In the genomic region with DNA sequence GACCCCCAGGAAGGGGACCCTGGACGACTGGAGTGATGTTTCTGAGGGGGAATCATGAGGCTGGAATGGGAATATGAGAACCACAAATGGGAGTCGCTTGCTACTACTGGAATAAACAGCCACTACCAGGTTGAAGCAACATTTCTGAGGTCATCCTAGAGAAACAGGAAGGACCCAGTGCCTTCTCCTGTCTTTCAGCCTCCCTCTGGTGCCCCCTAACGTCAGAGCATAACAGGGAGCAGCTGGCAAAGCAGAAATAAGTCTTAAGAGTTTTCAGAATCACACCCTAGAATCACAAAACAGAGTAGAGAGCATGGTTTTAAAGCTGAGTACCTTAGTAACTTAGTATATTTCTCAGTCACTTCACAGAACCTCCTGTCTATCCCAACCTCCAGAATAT, we compare ENCODE assay signal across 9 cellular contexts.
DNase-seq lines count a peak whose midpoint lies in the region; ATAC-seq, FAIRE-seq and TF ChIP-seq lines count a peak whose summit lies in the region.
"Had no signal": no experiment of that assay in that cellular context is flagged by ENCODE, and none has a peak within 500 bp of the region (broad histone marks: within the 10 kb centered on the region; RNA-seq: fewer than 3 reads in every experiment).

No MANE protein-coding gene starts in this region.

- no peak overlapping the region for H3K4me2 ChIP-seq in HepG2 (ENCODE audit: low read depth, low read length)
- H3K4me2 ChIP-seq: BLaER1 treated with 17β-estradiol and CSF1 and Interleukin-3, amounts not matched to agents 10 nM and 100 nM had no signal

- TF ChIP-seq CTCF in VCaP (conservative IDR thresholded peaks at IDR 0.05) (peak; percentile 70), HepG2 (CRISPR knock-in tag; IDR thresholded peaks at IDR 0.05) (peak; percentile 53), natural killer cell (IDR thresholded peaks at IDR 0.05) (no peak)

- H3K36me3 ChIP-seq in HepG2 (replicated peaks in 1 of 2; ENCODE audit: control insufficient read depth in 1 of 2, insufficient read depth in 2 of 2, low read length in 2 of 2): no peaks in the 10 kb centered on the region
- H3K36me3 ChIP-seq: BLaER1 treated with 17β-estradiol and CSF1 and Interleukin-3, amounts not matched to agents 10 nM and 100 nM had no signal

- no peaks in the 10 kb centered on the region for H3K9me3 ChIP-seq in HepG2 (ENCODE audit: low read length)
- H3K9me3 ChIP-seq: BLaER1 treated with 17β-estradiol and CSF1 and Interleukin-3, amounts not matched to agents 10 nM and 100 nM had no signal

- H4K20me1 ChIP-seq in HepG2 (ENCODE audit: insufficient read depth, low read length): no peaks in the 10 kb centered on the region
- H4K20me1 ChIP-seq: BLaER1 treated with 17β-estradiol and CSF1 and Interleukin-3, amounts not matched to agents 10 nM and 100 nM had no signal

- no peak for TF ChIP-seq POLR2A in HepG2 (IDR thresholded peaks at IDR 0.05; ENCODE audit: insufficient read depth in 1 of 2, low read depth in 2 of 2, low read length in 2 of 2)

- H3K9me3 Mint-ChIP-seq in natural killer cell: peaks cover 2 to 4% of the 10 kb centered on the region in 2 donors

- peak; percentile 23 for FAIRE-seq in HepG2 (lab: Jason Lieb, UNC)

- peak; percentile 1 for DNase-seq in NCI-H146 (lab: John Stamatoyannopoulos, UW)
- no peak for DNase-seq in NCI-H146 treated with DMSO at 0.1 percent for 48 hours (lab: John Stamatoyannopoulos, UW; ENCODE audit: unreplicated experiment)
- peak; percentile 3 for DNase-seq in HuH-7.5 (ENCODE audit: low spot score)
- DNase-seq in HepG2 (ENCODE audit: low spot score): peak; percentile 49
- no peak for DNase-seq in natural killer cell

- in situ Hi-C loops in HepG2 (cut with HindIII; ENCODE audit: extremely low pct_ligation_motif_present, low pct_unique_long_range_greater_than_20kb): no loop called here

- no peaks in the 10 kb centered on the region for H3K27me3 ChIP-seq in HepG2 (ENCODE audit: control insufficient read depth in 1 of 2, insufficient read depth in 2 of 2, low read length in 2 of 2)
- H3K27me3 ChIP-seq: BLaER1 treated with 17β-estradiol and CSF1 and Interleukin-3, amounts not matched to agents 10 nM and 100 nM had no signal

- no peaks in the 10 kb centered on the region for H3K27me3 Mint-ChIP-seq in natural killer cell (ENCODE audit: low read depth in 2 of 2)

- H3K79me2 ChIP-seq in HepG2 (ENCODE audit: insufficient read depth, low read length): no peaks in the 10 kb centered on the region

- 0% methylated on average over 3 of the region's 3 CpGs for WGBS in HepG2 (ENCODE audit: low lambda C conversion rate)

- H3K4me3 Mint-ChIP-seq in natural killer cell: no peak overlapping the region

- no peak overlapping the region for H3K27ac ChIP-seq in VCaP
- no peak overlapping the region for H3K27ac ChIP-seq in HepG2 (ENCODE audit: extremely low read length, insufficient read depth, low read length)
- H3K27ac ChIP-seq: BLaER1 treated with 17β-estradiol and CSF1 and Interleukin-3, amounts not matched to agents 10 nM and 100 nM had no signal

- no peaks in the 10 kb centered on the region for H3K4me1 Mint-ChIP-seq in natural killer cell

- no peak for TF ChIP-seq EP300 in HepG2 (IDR thresholded peaks at IDR 0.05; ENCODE audit: low read depth in 2 of 2, low read length in 2 of 2)
- TF ChIP-seq EP300 in HepG2 (CRISPR knock-in tag; IDR thresholded peaks at IDR 0.05; ENCODE audit: borderline replicate concordance): no peak

- H3K4me3 ChIP-seq in HepG2 (replicated peaks in 1 of 3; ENCODE audit: insufficient read depth in 1 of 3, low read depth in 2 of 3, low read length in 3 of 3): no peak overlapping the region
- H3K4me3 ChIP-seq: BLaER1 treated with 17β-estradiol and CSF1 and Interleukin-3, amounts not matched to agents 10 nM and 100 nM had no signal

- no TSS peak for BruUV-seq in HepG2 (replicated peaks; lab: Mats Ljungman, UMichigan)

- no peak for TF ChIP-seq RAD21 in HepG2 (CRISPR knock-in tag; IDR thresholded peaks at IDR 0.05)

- POLR2A ChIA-PET in HepG2 (lab: Yijun Ruan, JAX): no interaction called here

- no peak overlapping the region for H3K27ac Mint-ChIP-seq in natural killer cell

- CTCF ChIA-PET in HepG2 (lab: Yijun Ruan, JAX; ENCODE audit: low intra/inter-chr PET ratio, low total read pairs): interaction anchor here (0.6 to 1.7 kb wide), 2 partner anchors 339 to 480 kb away, joined by 3 to 9 read pairs; no protein-coding TSS in a partner anchor

- H2AFZ ChIP-seq in HepG2 (ENCODE audit: low read length): no peak overlapping the region

- no peak overlapping the region for H3K9ac ChIP-seq in HepG2 (ENCODE audit: insufficient read depth, low read depth, low read length)
- H3K9ac ChIP-seq: BLaER1 treated with 17β-estradiol and CSF1 and Interleukin-3, amounts not matched to agents 10 nM and 100 nM had no signal

- no peaks in the 10 kb centered on the region for H3K36me3 Mint-ChIP-seq in natural killer cell

- intact Hi-C loops in HepG2 (cut with micrococcal nuclease; ENCODE audit: unreplicated experiment): loop anchor here (1.0 kb wide), 1 partner anchor 339 kb away; no protein-coding TSS in a partner anchor
- intact Hi-C loops in natural killer cell (cut with micrococcal nuclease): no loop called here

- ATAC-seq in GM21381 (IDR thresholded peaks at IDR 0.05; ENCODE audit: unreplicated experiment) (peak; percentile 62), HepG2 (peak; percentile 84), natural killer cell (no peak), HG02840 (IDR thresholded peaks at IDR 0.05; ENCODE audit: low FRiP score, unreplicated experiment) (no peak)

- no peaks in the 10 kb centered on the region for H3K4me1 ChIP-seq in HepG2 (ENCODE audit: insufficient read depth, low read length)
- H3K4me1 ChIP-seq: BLaER1 treated with 17β-estradiol and CSF1 and Interleukin-3, amounts not matched to agents 10 nM and 100 nM had no signal

TF ChIP-seq in HepG2, 621 proteins besides CTCF, POLR2A, EP300 and RAD21 (continues in another document):
- TF ChIP-seq ZNF367 (CRISPR knock-in tag; IDR thresholded peaks at IDR 0.05; ENCODE audit: borderline replicate concordance) (no peak), ZNF547 (CRISPR knock-in tag; IDR thresholded peaks at IDR 0.05) (no peak), IRF2 (CRISPR knock-in tag; IDR thresholded peaks at IDR 0.05) (no peak), GABPB1 (CRISPR knock-in tag; IDR thresholded peaks at IDR 0.05) (peak; percentile 47; the same call in 1 of the 2 replicates), SNRNP70 (IDR thresholded peaks at IDR 0.05; ENCODE audit: low read depth, low read length) (no peak), KLF15 (CRISPR knock-in tag; IDR thresholded peaks at IDR 0.05; ENCODE audit: borderline replicate concordance) (no peak), CEBPZ (IDR thresholded peaks at IDR 0.05; ENCODE audit: low read length) (no peak), ARNTL (CRISPR knock-in tag; IDR thresholded peaks at IDR 0.05) (no peak)
- TF ChIP-seq, protein P1, sequence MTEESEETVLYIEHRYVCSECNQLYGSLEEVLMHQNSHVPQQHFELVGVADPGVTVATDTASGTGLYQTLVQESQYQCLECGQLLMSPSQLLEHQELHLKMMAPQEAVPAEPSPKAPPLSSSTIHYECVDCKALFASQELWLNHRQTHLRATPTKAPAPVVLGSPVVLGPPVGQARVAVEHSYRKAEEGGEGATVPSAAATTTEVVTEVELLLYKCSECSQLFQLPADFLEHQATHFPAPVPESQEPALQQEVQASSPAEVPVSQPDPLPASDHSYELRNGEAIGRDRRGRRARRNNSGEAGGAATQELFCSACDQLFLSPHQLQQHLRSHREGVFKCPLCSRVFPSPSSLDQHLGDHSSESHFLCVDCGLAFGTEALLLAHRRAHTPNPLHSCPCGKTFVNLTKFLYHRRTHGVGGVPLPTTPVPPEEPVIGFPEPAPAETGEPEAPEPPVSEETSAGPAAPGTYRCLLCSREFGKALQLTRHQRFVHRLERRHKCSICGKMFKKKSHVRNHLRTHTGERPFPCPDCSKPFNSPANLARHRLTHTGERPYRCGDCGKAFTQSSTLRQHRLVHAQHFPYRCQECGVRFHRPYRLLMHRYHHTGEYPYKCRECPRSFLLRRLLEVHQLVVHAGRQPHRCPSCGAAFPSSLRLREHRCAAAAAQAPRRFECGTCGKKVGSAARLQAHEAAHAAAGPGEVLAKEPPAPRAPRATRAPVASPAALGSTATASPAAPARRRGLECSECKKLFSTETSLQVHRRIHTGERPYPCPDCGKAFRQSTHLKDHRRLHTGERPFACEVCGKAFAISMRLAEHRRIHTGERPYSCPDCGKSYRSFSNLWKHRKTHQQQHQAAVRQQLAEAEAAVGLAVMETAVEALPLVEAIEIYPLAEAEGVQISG (CRISPR knock-in tag; IDR thresholded peaks at IDR 0.05): peak; percentile 74
- TF ChIP-seq, protein P2, sequence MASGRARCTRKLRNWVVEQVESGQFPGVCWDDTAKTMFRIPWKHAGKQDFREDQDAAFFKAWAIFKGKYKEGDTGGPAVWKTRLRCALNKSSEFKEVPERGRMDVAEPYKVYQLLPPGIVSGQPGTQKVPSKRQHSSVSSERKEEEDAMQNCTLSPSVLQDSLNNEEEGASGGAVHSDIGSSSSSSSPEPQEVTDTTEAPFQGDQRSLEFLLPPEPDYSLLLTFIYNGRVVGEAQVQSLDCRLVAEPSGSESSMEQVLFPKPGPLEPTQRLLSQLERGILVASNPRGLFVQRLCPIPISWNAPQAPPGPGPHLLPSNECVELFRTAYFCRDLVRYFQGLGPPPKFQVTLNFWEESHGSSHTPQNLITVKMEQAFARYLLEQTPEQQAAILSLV (CRISPR knock-in tag; IDR thresholded peaks at IDR 0.05; ENCODE audit: borderline replicate concordance): no peak

Comparison
In these comparisons a context has a peak if more than half of its experiments do, and no peak if none do; other contexts are left out.
1. DNase-seq: peak in NCI-H146 (single experiment), HuH-7.5 (single experiment) and HepG2 (single experiment); none in NCI-H146 treated with DMSO at 0.1 percent for 48 hours (single experiment) and natural killer cell (single experiment).
2. ATAC-seq: peak in GM21381 (single experiment) and HepG2 (single experiment); none in natural killer cell (0 of 3) and HG02840 (single experiment).